ENCODE assay signal across 21 cellular contexts in the genomic region with DNA sequence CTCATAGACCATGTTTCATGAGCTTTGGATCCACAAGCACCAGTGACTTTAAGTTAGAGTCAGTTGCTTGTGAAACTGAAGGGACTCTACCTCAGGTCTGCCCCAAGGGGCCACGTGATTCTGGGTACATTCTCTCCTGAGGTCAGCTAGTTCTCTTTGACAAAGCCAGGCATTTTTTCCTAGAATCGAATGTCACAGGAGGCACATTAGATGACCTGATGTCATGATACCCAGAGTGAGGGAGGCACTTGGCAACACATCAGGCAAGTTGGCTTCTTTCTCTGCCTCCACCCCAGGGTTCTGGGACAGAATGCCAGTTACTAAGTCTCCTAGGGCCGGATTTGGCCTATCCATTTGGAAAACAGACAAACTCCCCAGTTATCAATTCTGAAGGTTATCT.
DNase-seq lines count a peak whose midpoint lies in the region; ATAC-seq, FAIRE-seq and TF ChIP-seq lines count a peak whose summit lies in the region.
"Had no signal": no experiment of that assay in that cellular context is flagged by ENCODE, and none has a peak within 500 bp of the region (broad histone marks: within the 10 kb centered on the region; RNA-seq: fewer than 3 reads in every experiment).

No MANE protein-coding gene starts in this region.

- H3K9ac ChIP-seq in liver (ENCODE audit: low read depth in 1 of 2, low read length in 2 of 2) (no peak overlapping the region), HepG2 (ENCODE audit: insufficient read depth, low read depth, low read length) (no peak overlapping the region)

- H3K9me3 Mint-ChIP-seq in nephron: peaks cover 6% of the 10 kb centered on the region
- H3K9me3 Mint-ChIP-seq in stimulated activated naive B cell treated with anti-CD40 and anti-IgM and Interleukin-4, amounts not matched to agents 10 μg/mL and 1 μg/mL and 100 μg/mL, for 72 hours: peaks cover 0 to 5% of the 10 kb centered on the region in 2 donors

- no peak overlapping the region for H2AFZ ChIP-seq in HepG2 (ENCODE audit: low read length)

- H3K36me3 Mint-ChIP-seq in nephron (ENCODE audit: low read depth): peaks cover 25% of the 10 kb centered on the region
- H3K36me3 Mint-ChIP-seq in stimulated activated naive B cell treated with anti-CD40 and anti-IgM and Interleukin-4, amounts not matched to agents 10 μg/mL and 1 μg/mL and 100 μg/mL, for 72 hours: no peaks in the 10 kb centered on the region

- H4K20me1 ChIP-seq in HepG2 (ENCODE audit: insufficient read depth, low read length): no peaks in the 10 kb centered on the region

- no peak overlapping the region for H3K4me3 Mint-ChIP-seq in nephron
- H3K4me3 Mint-ChIP-seq in stimulated activated naive B cell treated with anti-CD40 and anti-IgM and Interleukin-4, amounts not matched to agents 10 μg/mL and 1 μg/mL and 100 μg/mL, for 72 hours: no peak overlapping the region
- H3K4me3 Mint-ChIP-seq: HFFc6 had no signal

- intact Hi-C loops in HepG2 (cut with micrococcal nuclease; ENCODE audit: unreplicated experiment): no loop called here
- intact Hi-C loops in ovary (cut with DNase I): no loop called here

- H3K4me1 Mint-ChIP-seq in nephron: peaks cover 11% of the 10 kb centered on the region
- H3K4me1 Mint-ChIP-seq in stimulated activated naive B cell treated with anti-CD40 and anti-IgM and Interleukin-4, amounts not matched to agents 10 μg/mL and 1 μg/mL and 100 μg/mL, for 72 hours: peaks cover 7 to 17% of the 10 kb centered on the region in 2 donors

- ATAC-seq in HepG2: no peak
- ATAC-seq in stimulated activated naive B cell treated with anti-CD40 and anti-IgM and Interleukin-4, amounts not matched to agents 10 μg/mL and 1 μg/mL and 100 μg/mL, for 72 hours (replicated peaks): peak; percentile 43 to 57

- peaks cover 0 to 18% (median 12%) of the 10 kb centered on the region in 4 donors for H3K4me1 ChIP-seq in liver (ENCODE audit: control insufficient read depth in 4 of 4, insufficient read depth in 4 of 4, low read length in 3 of 4)
- peaks cover 66% of the 10 kb centered on the region for H3K4me1 ChIP-seq in HepG2 (ENCODE audit: insufficient read depth, low read length)
- H3K4me1 ChIP-seq in ovary (ENCODE audit: insufficient read depth): no peaks in the 10 kb centered on the region

- BruUV-seq in HepG2 (replicated peaks; lab: Mats Ljungman, UMichigan): no TSS peak

- 25% methylated on average over 3 of the region's 3 CpGs for WGBS in liver
- WGBS in HepG2 (ENCODE audit: low lambda C conversion rate): 90% methylated on average over 2 of the region's 3 CpGs
- 63 to 73% (median 72%) methylated on average over 3 of the region's 3 CpGs for WGBS in ovary, 3 donors

- H3K27me3 ChIP-seq in liver (ENCODE audit: control insufficient read depth in 4 of 4, insufficient read depth in 4 of 4, low read length in 3 of 4) (no peaks in the 10 kb centered on the region), HepG2 (ENCODE audit: control insufficient read depth in 1 of 2, insufficient read depth in 2 of 2, low read length in 2 of 2) (no peaks in the 10 kb centered on the region), ovary (no peaks in the 10 kb centered on the region)

- no peaks in the 10 kb centered on the region for H3K9me3 ChIP-seq in liver (ENCODE audit: control insufficient read depth in 4 of 4, low read length in 3 of 4)
- H3K9me3 ChIP-seq in HepG2 (ENCODE audit: low read length): no peaks in the 10 kb centered on the region
- no peaks in the 10 kb centered on the region for H3K9me3 ChIP-seq in ovary

- CTCF ChIA-PET in HepG2 (lab: Yijun Ruan, JAX; ENCODE audit: low intra/inter-chr PET ratio, low total read pairs): no interaction called here

- H3K27ac Mint-ChIP-seq in nephron: peak overlapping the region in 2 of 3 experiments; percentile 38 to 67
- no peak overlapping the region for H3K27ac Mint-ChIP-seq in stimulated activated naive B cell treated with anti-CD40 and anti-IgM and Interleukin-4, amounts not matched to agents 10 μg/mL and 1 μg/mL and 100 μg/mL, for 72 hours
- H3K27ac Mint-ChIP-seq: HFFc6 had no signal

- no peaks in the 10 kb centered on the region for H3K79me2 ChIP-seq in HepG2 (ENCODE audit: insufficient read depth, low read length)

- H3K27ac ChIP-seq in liver (ENCODE audit: low read depth in 1 of 2, low read length in 2 of 2) (no peak overlapping the region), HepG2 (ENCODE audit: extremely low read length, insufficient read depth, low read length) (no peak overlapping the region), caudate nucleus (ENCODE audit: low read depth, low read length) (no peak overlapping the region), ovary (no peak overlapping the region)
- H3K27ac ChIP-seq: C4-2B had no signal

- DNase-seq in HepG2 (ENCODE audit: low spot score) (no peak), SK-MEL-5 (ENCODE audit: low read depth, low spot score) (peak; percentile 35), caudate nucleus (lab: John Stamatoyannopoulos, UW) (no peak), glomerular visceral epithelial cell (ENCODE audit: extremely low spot score) (no peak), ovary (no peak)
- DNase-seq in stimulated activated naive B cell treated with anti-CD40 and anti-IgM and Interleukin-4, amounts not matched to agents 10 μg/mL and 1 μg/mL and 100 μg/mL, for 72 hours: no peak
- DNase-seq: AML-193, DMS79 treated with DMSO at 0.1 percent for 48 hours, H7, HFFc6, NCI-H1048, NCI-H1436, NCI-H1930, NCI-H2171, NCI-H69, OCI-M1, SHP77 treated with DMSO at 0.1 percent for 48 hours had no signal

- no peak for FAIRE-seq in HepG2 (lab: Jason Lieb, UNC)
- FAIRE-seq: D721Med had no signal

- H3K4me3 ChIP-seq in liver (ENCODE audit: low read depth in 1 of 3, low read length in 3 of 3) (no peak overlapping the region), HepG2 (replicated peaks in 1 of 3; ENCODE audit: insufficient read depth in 1 of 3, low read depth in 2 of 3, low read length in 3 of 3) (no peak overlapping the region), ovary (no peak overlapping the region)

- no peaks in the 10 kb centered on the region for H3K27me3 Mint-ChIP-seq in nephron (ENCODE audit: low read depth)
- H3K27me3 Mint-ChIP-seq in stimulated activated naive B cell treated with anti-CD40 and anti-IgM and Interleukin-4, amounts not matched to agents 10 μg/mL and 1 μg/mL and 100 μg/mL, for 72 hours: peaks cover 10 to 22% of the 10 kb centered on the region in 2 donors

- POLR2A ChIA-PET in HepG2 (lab: Yijun Ruan, JAX): no interaction called here

- TF ChIP-seq RAD21 in liver (IDR thresholded peaks at IDR 0.05): peak; percentile 36 to 49
- no peak for TF ChIP-seq RAD21 in HepG2 (CRISPR knock-in tag; IDR thresholded peaks at IDR 0.05)

- no peak overlapping the region for H3K4me2 ChIP-seq in HepG2 (ENCODE audit: low read depth, low read length)

- TF ChIP-seq POLR2A in HepG2 (IDR thresholded peaks at IDR 0.05; ENCODE audit: insufficient read depth in 1 of 2, low read depth in 2 of 2, low read length in 2 of 2) (no peak), ovary (IDR thresholded peaks at IDR 0.05) (no peak)

- TF ChIP-seq EP300 in HepG2 (IDR thresholded peaks at IDR 0.05; ENCODE audit: low read depth in 2 of 2, low read length in 2 of 2): no peak
- TF ChIP-seq EP300 in HepG2 (CRISPR knock-in tag; IDR thresholded peaks at IDR 0.05; ENCODE audit: borderline replicate concordance): no peak
- no peak for TF ChIP-seq EP300 in ovary (IDR thresholded peaks at IDR 0.05)

- in situ Hi-C loops in HepG2 (cut with HindIII; ENCODE audit: extremely low pct_ligation_motif_present, low pct_unique_long_range_greater_than_20kb) (no loop called here), SK-MEL-5 (cut with HindIII; ENCODE audit: low pct_unique_long_range_greater_than_20kb, low sequenced_read_pairs) (no loop called here)

- TF ChIP-seq CTCF in liver (IDR thresholded peaks at IDR 0.05; ENCODE audit: low read depth, low read length, missing input control): no peak
- TF ChIP-seq CTCF in HepG2 (CRISPR knock-in tag; IDR thresholded peaks at IDR 0.05): no peak
- no peak for TF ChIP-seq CTCF in nephron (IDR thresholded peaks at IDR 0.05; ENCODE audit: unreplicated experiment in 3 of 3)
- TF ChIP-seq CTCF in ovary (IDR thresholded peaks at IDR 0.05): no peak

- H3K36me3 ChIP-seq in liver (ENCODE audit: control insufficient read depth in 4 of 4, insufficient read depth in 3 of 4, low read depth in 1 of 4, low read length in 3 of 4): no peaks in the 10 kb centered on the region
- H3K36me3 ChIP-seq in HepG2 (replicated peaks in 1 of 2; ENCODE audit: control insufficient read depth in 1 of 2, insufficient read depth in 2 of 2, low read length in 2 of 2): no peaks in the 10 kb centered on the region
- H3K36me3 ChIP-seq in ovary: no peaks in the 10 kb centered on the region

TF ChIP-seq in liver, 16 proteins besides CTCF, POLR2A, EP300 and RAD21:
- TF ChIP-seq, protein P1, sequence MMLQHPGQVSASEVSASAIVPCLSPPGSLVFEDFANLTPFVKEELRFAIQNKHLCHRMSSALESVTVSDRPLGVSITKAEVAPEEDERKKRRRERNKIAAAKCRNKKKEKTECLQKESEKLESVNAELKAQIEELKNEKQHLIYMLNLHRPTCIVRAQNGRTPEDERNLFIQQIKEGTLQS (IDR thresholded peaks at IDR 0.05): no peak
- TF ChIP-seq TAF1 (conservative IDR thresholded peaks at IDR 0.05): no peak
- TF ChIP-seq FOXA1 (IDR thresholded peaks at IDR 0.05): no peak
- peak in 1 of 2 donors; percentile 49 for TF ChIP-seq JUND (IDR thresholded peaks at IDR 0.05)
- TF ChIP-seq SP1 (IDR thresholded peaks at IDR 0.05): peak; percentile 64
- peak; percentile 59 to 69 for TF ChIP-seq HNF4A (conservative IDR thresholded peaks at IDR 0.05)
- peak; percentile 78 to 84 for TF ChIP-seq RXRA (IDR thresholded peaks at IDR 0.05)
- TF ChIP-seq, protein P2, sequence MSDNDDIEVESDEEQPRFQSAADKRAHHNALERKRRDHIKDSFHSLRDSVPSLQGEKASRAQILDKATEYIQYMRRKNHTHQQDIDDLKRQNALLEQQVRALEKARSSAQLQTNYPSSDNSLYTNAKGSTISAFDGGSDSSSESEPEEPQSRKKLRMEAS (IDR thresholded peaks at IDR 0.05): peak; percentile 25
TF ChIP-seq in liver: peak in this region for 5.

TF ChIP-seq in HepG2, 621 proteins besides CTCF, POLR2A, EP300 and RAD21 (continues in another document):
- no peak for TF ChIP-seq GABPB1 (CRISPR knock-in tag; IDR thresholded peaks at IDR 0.05)
- TF ChIP-seq EZH2 (conservative IDR thresholded peaks at IDR 0.05; ENCODE audit: low read depth, low read length): no peak
- TF ChIP-seq SETDB1 (CRISPR knock-in tag; IDR thresholded peaks at IDR 0.05; ENCODE audit: borderline replicate concordance): no peak
- TF ChIP-seq ZNF451 (CRISPR knock-in tag; IDR thresholded peaks at IDR 0.05): no peak
- no peak for TF ChIP-seq AGO2 (optimal IDR thresholded peaks at IDR 0.05; ENCODE audit: low read depth, low read length)
